Comparison of ENCODE assay signal across 1 cellular context in the genomic region with DNA sequence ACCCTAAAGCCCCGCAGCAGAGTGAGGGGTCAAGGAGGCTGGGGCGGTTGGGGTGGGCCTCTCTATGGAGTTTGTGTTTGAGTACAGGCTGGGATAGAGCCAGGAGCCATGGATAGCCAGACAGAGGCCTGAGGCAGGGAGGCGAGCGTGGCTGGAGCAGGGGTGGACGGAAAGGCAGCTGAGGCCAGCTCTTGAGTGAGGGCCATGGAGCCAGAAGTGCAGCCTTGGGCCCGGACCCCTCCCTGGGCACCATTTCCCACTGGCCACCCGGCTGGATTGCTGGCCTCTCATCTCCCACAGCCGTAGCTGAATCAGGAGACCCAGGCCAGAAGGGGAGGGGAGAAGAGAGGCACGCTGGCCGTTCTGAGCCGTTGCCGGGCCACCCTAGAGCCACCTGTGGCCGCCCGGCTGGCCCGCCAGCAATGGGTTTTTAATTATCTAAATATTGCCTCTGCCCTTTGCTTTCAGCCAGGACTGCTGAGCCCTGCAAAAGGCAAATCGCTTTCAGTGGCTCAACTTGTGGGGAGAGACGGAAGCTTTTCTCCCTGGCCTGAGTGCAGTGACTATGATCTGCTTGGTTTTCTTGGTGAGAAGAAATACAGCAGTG.
TF ChIP-seq lines count a peak whose summit lies in the region.

No MANE protein-coding gene starts in this region.

TF ChIP-seq in GM23338, 12 proteins besides CTCF, POLR2A, EP300 and RAD21 (continued from another document):
- TF ChIP-seq, protein P1, sequence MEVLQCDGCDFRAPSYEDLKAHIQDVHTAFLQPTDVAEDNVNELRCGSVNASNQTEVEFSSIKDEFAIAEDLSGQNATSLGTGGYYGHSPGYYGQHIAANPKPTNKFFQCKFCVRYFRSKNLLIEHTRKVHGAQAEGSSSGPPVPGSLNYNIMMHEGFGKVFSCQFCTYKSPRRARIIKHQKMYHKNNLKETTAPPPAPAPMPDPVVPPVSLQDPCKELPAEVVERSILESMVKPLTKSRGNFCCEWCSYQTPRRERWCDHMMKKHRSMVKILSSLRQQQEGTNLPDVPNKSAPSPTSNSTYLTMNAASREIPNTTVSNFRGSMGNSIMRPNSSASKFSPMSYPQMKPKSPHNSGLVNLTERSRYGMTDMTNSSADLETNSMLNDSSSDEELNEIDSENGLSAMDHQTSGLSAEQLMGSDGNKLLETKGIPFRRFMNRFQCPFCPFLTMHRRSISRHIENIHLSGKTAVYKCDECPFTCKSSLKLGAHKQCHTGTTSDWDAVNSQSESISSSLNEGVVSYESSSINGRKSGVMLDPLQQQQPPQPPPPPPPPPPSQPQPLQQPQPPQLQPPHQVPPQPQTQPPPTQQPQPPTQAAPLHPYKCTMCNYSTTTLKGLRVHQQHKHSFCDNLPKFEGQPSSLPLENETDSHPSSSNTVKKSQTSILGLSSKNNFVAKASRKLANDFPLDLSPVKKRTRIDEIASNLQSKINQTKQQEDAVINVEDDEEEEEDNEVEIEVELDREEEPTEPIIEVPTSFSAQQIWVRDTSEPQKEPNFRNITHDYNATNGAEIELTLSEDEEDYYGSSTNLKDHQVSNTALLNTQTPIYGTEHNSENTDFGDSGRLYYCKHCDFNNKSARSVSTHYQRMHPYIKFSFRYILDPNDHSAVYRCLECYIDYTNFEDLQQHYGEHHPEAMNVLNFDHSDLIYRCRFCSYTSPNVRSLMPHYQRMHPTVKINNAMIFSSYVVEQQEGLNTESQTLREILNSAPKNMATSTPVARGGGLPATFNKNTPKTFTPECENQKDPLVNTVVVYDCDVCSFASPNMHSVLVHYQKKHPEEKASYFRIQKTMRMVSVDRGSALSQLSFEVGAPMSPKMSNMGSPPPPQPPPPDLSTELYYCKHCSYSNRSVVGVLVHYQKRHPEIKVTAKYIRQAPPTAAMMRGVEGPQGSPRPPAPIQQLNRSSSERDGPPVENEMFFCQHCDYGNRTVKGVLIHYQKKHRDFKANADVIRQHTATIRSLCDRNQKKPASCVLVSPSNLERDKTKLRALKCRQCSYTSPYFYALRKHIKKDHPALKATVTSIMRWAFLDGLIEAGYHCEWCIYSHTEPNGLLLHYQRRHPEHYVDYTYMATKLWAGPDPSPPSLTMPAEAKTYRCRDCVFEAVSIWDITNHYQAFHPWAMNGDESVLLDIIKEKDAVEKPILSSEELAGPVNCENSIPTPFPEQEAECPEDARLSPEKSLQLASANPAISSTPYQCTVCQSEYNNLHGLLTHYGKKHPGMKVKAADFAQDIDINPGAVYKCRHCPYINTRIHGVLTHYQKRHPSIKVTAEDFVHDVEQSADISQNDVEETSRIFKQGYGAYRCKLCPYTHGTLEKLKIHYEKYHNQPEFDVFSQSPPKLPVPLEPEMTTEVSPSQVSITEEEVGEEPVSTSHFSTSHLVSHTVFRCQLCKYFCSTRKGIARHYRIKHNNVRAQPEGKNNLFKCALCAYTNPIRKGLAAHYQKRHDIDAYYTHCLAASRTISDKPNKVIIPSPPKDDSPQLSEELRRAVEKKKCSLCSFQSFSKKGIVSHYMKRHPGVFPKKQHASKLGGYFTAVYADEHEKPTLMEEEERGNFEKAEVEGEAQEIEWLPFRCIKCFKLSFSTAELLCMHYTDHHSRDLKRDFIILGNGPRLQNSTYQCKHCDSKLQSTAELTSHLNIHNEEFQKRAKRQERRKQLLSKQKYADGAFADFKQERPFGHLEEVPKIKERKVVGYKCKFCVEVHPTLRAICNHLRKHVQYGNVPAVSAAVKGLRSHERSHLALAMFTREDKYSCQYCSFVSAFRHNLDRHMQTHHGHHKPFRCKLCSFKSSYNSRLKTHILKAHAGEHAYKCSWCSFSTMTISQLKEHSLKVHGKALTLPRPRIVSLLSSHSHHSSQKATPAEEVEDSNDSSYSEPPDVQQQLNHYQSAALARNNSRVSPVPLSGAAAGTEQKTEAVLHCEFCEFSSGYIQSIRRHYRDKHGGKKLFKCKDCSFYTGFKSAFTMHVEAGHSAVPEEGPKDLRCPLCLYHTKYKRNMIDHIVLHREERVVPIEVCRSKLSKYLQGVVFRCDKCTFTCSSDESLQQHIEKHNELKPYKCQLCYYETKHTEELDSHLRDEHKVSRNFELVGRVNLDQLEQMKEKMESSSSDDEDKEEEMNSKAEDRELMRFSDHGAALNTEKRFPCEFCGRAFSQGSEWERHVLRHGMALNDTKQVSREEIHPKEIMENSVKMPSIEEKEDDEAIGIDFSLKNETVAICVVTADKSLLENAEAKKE (CRISPR knock-in tag; IDR thresholded peaks at IDR 0.05): no peak
